22 cellular contexts compared by ENCODE assay signal in genomic region chr4:58809948-58810347, GRCh38.
"Had no signal": no experiment of that assay in that cellular context is flagged by ENCODE, and none has a peak within 500 bp of the region (broad histone marks: within the 10 kb centered on the region; RNA-seq: fewer than 3 reads in every experiment).

No MANE protein-coding gene starts in this region.

- H3K27me3 ChIP-seq: cardiac muscle cell, foreskin keratinocyte, spleen, testis, vagina had no signal

- H3K4me1 ChIP-seq: foreskin keratinocyte, lower lobe of right lung, spleen, testis, vagina had no signal

- ATAC-seq: activated T-cell treated with anti-CD3 and anti-CD28 coated beads, Interleukin-2, amount 50 U/mL, for 72 hours; foreskin keratinocyte; left lobe of liver; lower lobe of right lung; natural killer cell had no signal

- H3K27me3 Mint-ChIP-seq: activated B cell treated with CpG ODN at 0.5 μM for 24 hours; activated naive CD8-positive, alpha-beta T cell treated with anti-CD3 and anti-CD28 coated beads, Interleukin-2, amount 10 ng/mL, durations not matched to agents 7 days and 5 days; type B pancreatic cell had no signal

- H3K4me1 Mint-ChIP-seq: activated B cell treated with CpG ODN at 0.5 μM for 24 hours; activated naive CD8-positive, alpha-beta T cell treated with anti-CD3 and anti-CD28 coated beads, Interleukin-2, amount 10 ng/mL, durations not matched to agents 7 days and 5 days; natural killer cell had no signal

- H3K9me3 ChIP-seq: lower lobe of right lung, testis, vagina had no signal

- H3K36me3 Mint-ChIP-seq: activated naive CD8-positive, alpha-beta T cell treated with anti-CD3 and anti-CD28 coated beads, Interleukin-2, amount 10 ng/mL, durations not matched to agents 7 days and 5 days; type B pancreatic cell had no signal

- DNase-seq: activated B cell treated with CpG ODN at 0.5 μM for 24 hours; activated CD4-positive, alpha-beta T cell treated with anti-CD3 and anti-CD28 coated beads for 4 hours; activated CD4-positive, alpha-beta T cell treated with anti-CD3 and anti-CD28 coated beads, Interleukin-2, amount 50 U/mL, for 48 hours; activated effector memory CD4-positive, alpha-beta T cell treated with Interleukin-2 at 50 U/mL for 16 hours; activated naive CD4-positive, alpha-beta T cell treated with anti-CD3 and anti-CD28 coated beads for 36 hours; activated naive CD8-positive, alpha-beta T cell treated with anti-CD3 and anti-CD28 coated beads, Interleukin-2, amount 10 ng/mL, durations not matched to agents 7 days and 5 days; activated T-cell treated with anti-CD3 and anti-CD28 coated beads, Interleukin-2, amount 50 U/mL, for 72 hours; amygdala; foreskin keratinocyte; kidney; lower lobe of right lung; natural killer cell; spleen; stimulated activated CD4-positive, alpha-beta T cell treated with anti-CD3 and anti-CD28 coated beads, Interleukin-4, amount 100 ng/mL, for 1 hour; stimulated activated naive CD4-positive, alpha-beta T cell; T1000; testis had no signal

- H3K27ac ChIP-seq: cardiac muscle cell, foreskin keratinocyte, lower lobe of right lung, spleen, testis, vagina had no signal

- H3K9me3 Mint-ChIP-seq: type B pancreatic cell had no signal

- H3K4me3 Mint-ChIP-seq: activated B cell treated with CpG ODN at 0.5 μM for 24 hours; activated naive CD4-positive, alpha-beta T cell treated with anti-CD3 and anti-CD28 coated beads for 36 hours; activated naive CD8-positive, alpha-beta T cell treated with anti-CD3 and anti-CD28 coated beads, Interleukin-2, amount 10 ng/mL, durations not matched to agents 7 days and 5 days; activated T-cell treated with anti-CD3 and anti-CD28 coated beads, Interleukin-2, amount 50 U/mL, for 72 hours; natural killer cell; type B pancreatic cell had no signal

- H3K36me3 ChIP-seq: cardiac muscle cell, lower lobe of right lung, spleen, vagina had no signal

- H3K4me3 ChIP-seq: cardiac muscle cell, lower lobe of right lung, spleen, testis, vagina had no signal

- H3K27ac Mint-ChIP-seq: activated B cell treated with CpG ODN at 0.5 μM for 24 hours; activated naive CD4-positive, alpha-beta T cell treated with anti-CD3 and anti-CD28 coated beads for 36 hours; activated naive CD8-positive, alpha-beta T cell treated with anti-CD3 and anti-CD28 coated beads, Interleukin-2, amount 10 ng/mL, durations not matched to agents 7 days and 5 days; activated T-cell treated with anti-CD3 and anti-CD28 coated beads, Interleukin-2, amount 50 U/mL, for 72 hours; natural killer cell; progenitor cell of endocrine pancreas; type B pancreatic cell had no signal
